ENCODE assay signal across 20 cellular contexts in the genomic region with DNA sequence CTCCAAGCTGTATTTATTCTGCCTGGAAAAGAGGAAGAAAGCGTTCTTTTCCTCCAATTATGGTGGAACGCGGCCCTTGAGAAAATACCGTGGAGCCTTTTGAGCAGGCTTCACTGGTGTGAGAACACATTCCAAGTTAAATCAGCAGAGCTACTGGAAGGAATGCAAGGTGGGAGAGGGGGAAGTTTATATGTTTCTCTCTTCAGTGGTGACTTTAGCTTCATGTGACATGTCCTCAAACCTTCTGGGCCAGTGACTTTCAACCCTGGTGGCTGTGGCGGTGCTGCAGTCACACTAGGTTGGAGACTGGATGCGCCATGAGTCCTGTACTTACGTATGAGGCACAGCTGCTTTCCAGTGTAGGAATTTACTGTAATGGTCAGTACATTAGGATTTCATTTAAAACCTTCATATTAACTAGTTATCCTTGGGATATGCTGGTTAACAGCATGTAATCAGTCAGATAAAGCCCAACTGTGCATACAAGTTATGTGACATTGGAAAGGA.
"Had no signal": no experiment of that assay in that cellular context is flagged by ENCODE, and none has a peak within 500 bp of the region (broad histone marks: within the 10 kb centered on the region; RNA-seq: fewer than 3 reads in every experiment).

No MANE protein-coding gene starts in this region.

- ATAC-seq: left lobe of liver; naive thymus-derived CD4-positive, alpha-beta T cell; psoas muscle; right cardiac atrium; stimulated activated memory B cell treated with anti-CD40 and anti-IgM and Interleukin-4, amounts not matched to agents 10 μg/mL and 1 μg/mL and 100 μg/mL, for 72 hours; stimulated activated naive CD8-positive, alpha-beta T cell treated with anti-CD3 and anti-CD28 coated beads, Interleukin-15, Interleukin-2, amounts not matched to agents 100 U/mL and 50 U/mL, for 24 hours had no signal

- H3K9me3 ChIP-seq: psoas muscle, spleen, thoracic aorta, vagina had no signal

- H3K4me3 Mint-ChIP-seq: memory B cell; mesothelial cell of epicardium; naive thymus-derived CD4-positive, alpha-beta T cell; nephron; stimulated activated memory B cell treated with anti-CD40 and anti-IgM and Interleukin-4, amounts not matched to agents 10 μg/mL and 1 μg/mL and 100 μg/mL, for 72 hours had no signal

- H3K27me3 ChIP-seq: spleen, vagina had no signal

- H3K9me3 Mint-ChIP-seq: memory B cell; mesothelial cell of epicardium; nephron; stimulated activated memory B cell treated with anti-CD40 and anti-IgM and Interleukin-4, amounts not matched to agents 10 μg/mL and 1 μg/mL and 100 μg/mL, for 72 hours had no signal

- H3K4me3 ChIP-seq: coronary artery, lung, psoas muscle, skin epidermis, spleen, thoracic aorta, vagina had no signal

- H3K36me3 Mint-ChIP-seq: mesothelial cell of epicardium had no signal

- H3K36me3 ChIP-seq: spleen, vagina had no signal

- DNase-seq: dermis blood vessel endothelial cell; effector memory CD4-positive, alpha-beta T cell; naive thymus-derived CD4-positive, alpha-beta T cell; nucleus accumbens; psoas muscle; right cardiac atrium; spleen; stimulated activated CD4-positive, alpha-beta T cell treated with anti-CD3 and anti-CD28 coated beads, Interleukin-4, amount 100 ng/mL, for 4 hours; stimulated activated naive CD8-positive, alpha-beta T cell treated with anti-CD3 and anti-CD28 coated beads, Interleukin-15, Interleukin-2, amounts not matched to agents 100 U/mL and 50 U/mL, for 24 hours; trophoblast cell had no signal

- H3K27ac Mint-ChIP-seq: memory B cell had no signal

- H3K27ac ChIP-seq: coronary artery, psoas muscle, skin epidermis, spleen, thoracic aorta, vagina had no signal

- H3K27me3 Mint-ChIP-seq: memory B cell; naive thymus-derived CD4-positive, alpha-beta T cell; stimulated activated memory B cell treated with anti-CD40 and anti-IgM and Interleukin-4, amounts not matched to agents 10 μg/mL and 1 μg/mL and 100 μg/mL, for 72 hours had no signal
